In genomic region chr3:41120461-41120860, GRCh38 we compare ENCODE assay signal across 17 cellular contexts.
DNase-seq lines count a peak whose midpoint lies in the region; ATAC-seq and TF ChIP-seq lines count a peak whose summit lies in the region.
"Had no signal": no experiment of that assay in that cellular context is flagged by ENCODE, and none has a peak within 500 bp of the region (broad histone marks: within the 10 kb centered on the region; RNA-seq: fewer than 3 reads in every experiment).

No MANE protein-coding gene starts in this region.

- H2BK12ac ChIP-seq in mesenchymal stem cell (ENCODE audit: low read length in 2 of 2), result peak overlapping the region in 1 of 2 experiments; percentile 55

- 84% methylated on average over 7 of the region's 7 CpGs for WGBS in mesenchymal stem cell
- WGBS in tibial nerve, 2 donors, result 14 to 18% methylated on average over 7 of the region's 7 CpGs

- TF ChIP-seq POLR2A in tibial nerve (IDR thresholded peaks at IDR 0.05), result no peak

- no peaks in the 10 kb centered on the region for H3K27me3 Mint-ChIP-seq in dendritic cell treated with granulocyte-macrophage colony-stimulating factor and Interleukin-4, amounts not matched to agents 40 ng/mL and 50 ng/mL, for 4 days

- no peak overlapping the region for H2BK5ac ChIP-seq in mesenchymal stem cell (ENCODE audit: low read depth, low read length, poor library complexity, severe bottlenecking)

- H3K9me3 Mint-ChIP-seq in dendritic cell treated with granulocyte-macrophage colony-stimulating factor and Interleukin-4, amounts not matched to agents 40 ng/mL and 50 ng/mL, for 4 days, result peaks cover 12% of the 10 kb centered on the region

- no peak overlapping the region for H2BK15ac ChIP-seq in mesenchymal stem cell (ENCODE audit: low read depth, poor library complexity, severe bottlenecking)

- H3K36me3 ChIP-seq in mesenchymal stem cell (ENCODE audit: control insufficient read depth in 1 of 2, insufficient read depth in 2 of 2, low read depth in 1 of 2, low read length in 2 of 2) (no peaks in the 10 kb centered on the region), tibial nerve (no peaks in the 10 kb centered on the region)
- H3K36me3 ChIP-seq: Peyer's patch, right lobe of liver, upper lobe of left lung had no signal

- H4K8ac ChIP-seq in mesenchymal stem cell (ENCODE audit: low read length), result no peak overlapping the region

- no peak overlapping the region for H2AFZ ChIP-seq in mesenchymal stem cell (ENCODE audit: low read depth, low read length)

- H3K4me1 Mint-ChIP-seq in dendritic cell treated with granulocyte-macrophage colony-stimulating factor and Interleukin-4, amounts not matched to agents 40 ng/mL and 50 ng/mL, for 4 days (ENCODE audit: low read depth), result peaks cover 50% of the 10 kb centered on the region

- H3K4me1 ChIP-seq in mesenchymal stem cell (ENCODE audit: control insufficient read depth, insufficient read depth, low read depth, low read length), result peaks cover 12% of the 10 kb centered on the region
- H3K4me1 ChIP-seq in tibial nerve, result peaks cover 0 to 47% (median 33%) of the 10 kb centered on the region in 4 donors
- H3K4me1 ChIP-seq: A549, right lobe of liver had no signal

- peak in 1 of 2 donors; percentile 57 for TF ChIP-seq EP300 in tibial nerve (IDR thresholded peaks at IDR 0.05)

- H3K4ac ChIP-seq in mesenchymal stem cell (ENCODE audit: low read depth in 1 of 2, low read length in 2 of 2), result no peak overlapping the region

- H3K14ac ChIP-seq in mesenchymal stem cell (ENCODE audit: low read length in 2 of 2), result no peak overlapping the region

- DNase-seq in Right ventricle myocardium inferior (ENCODE audit: missing footprints) (no peak), cardiac septum (ENCODE audit: low spot score) (no peak), mesenchymal stem cell (no peak), tibial nerve (ENCODE audit: low spot score in 2 of 2) (no peak), NCI-H1417 (lab: John Stamatoyannopoulos, UW) (no peak), activated gamma-delta T cell treated with Interleukin-2 at 50 U/mL for 16 hours (no peak), GOT3 (lab: John Stamatoyannopoulos, UW) (no peak)
- DNase-seq: activated effector memory CD4-positive, alpha-beta T cell treated with anti-CD3 and anti-CD28 coated beads, Interleukin-2, amount 50 U/mL, for 16 hours; CD8-positive, alpha-beta memory T cell; H9; NCI-H187; Peyer's patch; right lobe of liver; SW 1271; upper lobe of left lung had no signal

- H3K27me3 ChIP-seq in mesenchymal stem cell (ENCODE audit: control insufficient read depth in 1 of 2, insufficient read depth in 1 of 2, low read length in 2 of 2) (peaks cover 0 to 6% of the 10 kb centered on the region in 2 experiments), tibial nerve (no peaks in the 10 kb centered on the region)
- H3K27me3 ChIP-seq: Peyer's patch, right lobe of liver, upper lobe of left lung had no signal

- H3K4me2 ChIP-seq in mesenchymal stem cell (ENCODE audit: low read length, poor library complexity, severe bottlenecking), result no peak overlapping the region
- H3K4me2 ChIP-seq: A549 had no signal

- H3K4me3 Mint-ChIP-seq in dendritic cell treated with granulocyte-macrophage colony-stimulating factor and Interleukin-4, amounts not matched to agents 40 ng/mL and 50 ng/mL, for 4 days, result no peak overlapping the region
- H3K4me3 Mint-ChIP-seq: CD8-positive, alpha-beta memory T cell; H9 had no signal

- H3K4me3 ChIP-seq in mesenchymal stem cell (ENCODE audit: insufficient read depth in 1 of 2, low read depth in 1 of 2, low read length in 2 of 2) (no peak overlapping the region), tibial nerve (no peak overlapping the region)
- H3K4me3 ChIP-seq: A549, Peyer's patch, right lobe of liver, upper lobe of left lung had no signal

- H3K9me3 ChIP-seq in mesenchymal stem cell (ENCODE audit: control insufficient read depth, low read length), result peaks cover 12% of the 10 kb centered on the region
- H3K9me3 ChIP-seq in tibial nerve, result no peaks in the 10 kb centered on the region
- H3K9me3 ChIP-seq: A549, Peyer's patch, right lobe of liver had no signal

- peak overlapping the region; percentile 89 for H3K27ac Mint-ChIP-seq in dendritic cell treated with granulocyte-macrophage colony-stimulating factor and Interleukin-4, amounts not matched to agents 40 ng/mL and 50 ng/mL, for 4 days

- intact Hi-C loops in Right ventricle myocardium inferior (cut with DNase I), result no loop called here
- intact Hi-C loops in cardiac septum (cut with DNase I), result no loop called here
- intact Hi-C loops in dendritic cell treated with granulocyte-macrophage colony-stimulating factor and Interleukin-4, amounts not matched to agents 40 ng/mL and 50 ng/mL, for 4 days (cut with micrococcal nuclease), result no loop called here

- H3K36me3 Mint-ChIP-seq in dendritic cell treated with granulocyte-macrophage colony-stimulating factor and Interleukin-4, amounts not matched to agents 40 ng/mL and 50 ng/mL, for 4 days (ENCODE audit: low read depth), result no peaks in the 10 kb centered on the region

- peak overlapping the region; percentile 11 for H2AK5ac ChIP-seq in mesenchymal stem cell (ENCODE audit: low read length, severe bottlenecking)

- H3K79me1 ChIP-seq in mesenchymal stem cell (replicated peaks; ENCODE audit: low read length, poor library complexity, severe bottlenecking), result no peaks in the 10 kb centered on the region

- no peak overlapping the region for H4K91ac ChIP-seq in mesenchymal stem cell (ENCODE audit: low read length)

- H2BK120ac ChIP-seq in mesenchymal stem cell (ENCODE audit: low read depth, low read length), result no peak overlapping the region

- TF ChIP-seq CTCF in tibial nerve (IDR thresholded peaks at IDR 0.05), result no peak

- no peak overlapping the region for H3K23ac ChIP-seq in mesenchymal stem cell (ENCODE audit: low read length in 2 of 2)

- H3K18ac ChIP-seq in mesenchymal stem cell (ENCODE audit: low read depth in 1 of 2, low read length in 2 of 2), result no peak overlapping the region

- no peak overlapping the region for H3K27ac ChIP-seq in mesenchymal stem cell (ENCODE audit: low read length, poor library complexity, severe bottlenecking)
- peak overlapping the region; percentile 34 to 88 (median 61) for H3K27ac ChIP-seq in tibial nerve
- H3K27ac ChIP-seq: A549, Peyer's patch, right lobe of liver, upper lobe of left lung had no signal

- ATAC-seq in Right ventricle myocardium inferior, result peak; percentile 26
- ATAC-seq: A549, right lobe of liver had no signal

- no peak overlapping the region for H3K9ac ChIP-seq in mesenchymal stem cell (ENCODE audit: low read length)
